Comparison of ENCODE assay signal across 10 cellular contexts in genomic region chr2:37394986-37395555, GRCh38. TPM values are rescaled to one million over a fixed set of nuclear protein-coding genes. Genes with fewer than 3 reads are reported as not detected.
DNase-seq lines count a peak whose midpoint lies in the region; TF ChIP-seq lines count a peak whose summit lies in the region.
"Had no signal": no experiment of that assay in that cellular context is flagged by ENCODE, and none has a peak within 500 bp of the region (broad histone marks: within the 10 kb centered on the region; RNA-seq: fewer than 3 reads in every experiment).

No MANE protein-coding gene starts in this region.

- H3K4me1 ChIP-seq in MM.1S (ENCODE audit: low read length) (peaks cover 69% of the 10 kb centered on the region), adrenal gland (replicated peaks in 1 of 2) (peaks cover 0 to 13% of the 10 kb centered on the region in 2 donors), muscle layer of colon (ENCODE audit: insufficient read depth, low read length) (peaks cover 8% of the 10 kb centered on the region), stomach (peaks cover 0 to 14% (median 6%) of the 10 kb centered on the region in 4 donors)

- H3K27ac ChIP-seq in MM.1S (ENCODE audit: low read length) (peak overlapping the region; percentile 42; the same call in 1 of the 2 replicates), adrenal gland (peak overlapping the region in 3 of 5 donors; percentile 24 to 64 (median 25)), muscle layer of colon (ENCODE audit: low read depth, low read length) (peak overlapping the region; percentile 14), stomach (no peak overlapping the region)

- peak overlapping the region; percentile 13 for H3K4me2 ChIP-seq in MM.1S (ENCODE audit: low read depth, low read length)

- H3K9me2 ChIP-seq in MM.1S (replicated peaks; ENCODE audit: insufficient read depth, low read length): no peaks in the 10 kb centered on the region

- H3K9me3 ChIP-seq in MM.1S (replicated peaks; ENCODE audit: insufficient read depth, low read length): no peaks in the 10 kb centered on the region
- H3K9me3 ChIP-seq in adrenal gland (replicated peaks in 1 of 3): no peaks in the 10 kb centered on the region
- H3K9me3 ChIP-seq in muscle layer of colon (ENCODE audit: low read length): no peaks in the 10 kb centered on the region
- H3K9me3 ChIP-seq in stomach: no peaks in the 10 kb centered on the region

- H3K27me3 ChIP-seq in MM.1S (replicated peaks; ENCODE audit: insufficient read depth, low read length) (no peaks in the 10 kb centered on the region), adrenal gland (no peaks in the 10 kb centered on the region), muscle layer of colon (ENCODE audit: control insufficient read depth in 1 of 2, insufficient read depth in 2 of 2, low read length in 2 of 2) (no peaks in the 10 kb centered on the region), stomach (no peaks in the 10 kb centered on the region)

- TF ChIP-seq EP300 in stomach (IDR thresholded peaks at IDR 0.05): no peak

- H3K4me1 Mint-ChIP-seq in activated CD4-positive, alpha-beta memory T cell treated with anti-CD3 and anti-CD28 coated beads, Interleukin-2, amount 10 ng/mL, durations not matched to agents 7 days and 5 days: peaks cover 1% of the 10 kb centered on the region

- no peak for TF ChIP-seq CTCF in MM.1S (IDR thresholded peaks at IDR 0.05; ENCODE audit: low read length)
- no peak for TF ChIP-seq CTCF in adrenal gland (IDR thresholded peaks at IDR 0.05)
- TF ChIP-seq CTCF in stomach (IDR thresholded peaks at IDR 0.05): no peak

- peaks cover 39% of the 10 kb centered on the region for H3F3A ChIP-seq in MM.1S (ENCODE audit: insufficient read depth, low read length)

- POLR2A ChIA-PET in activated CD4-positive, alpha-beta memory T cell treated with anti-CD3 and anti-CD28 coated beads, Interleukin-2, amount 10 ng/mL, durations not matched to agents 7 days and 5 days (lab: Charles Lee): interaction anchor here (0.6 kb wide), 1 partner anchor 188 kb away, joined by 4 read pairs; no protein-coding TSS in a partner anchor

- TF ChIP-seq POLR2A in adrenal gland (IDR thresholded peaks at IDR 0.05): no peak
- TF ChIP-seq POLR2A in stomach (IDR thresholded peaks at IDR 0.05): no peak

- H3K4me3 Mint-ChIP-seq in activated CD4-positive, alpha-beta memory T cell treated with anti-CD3 and anti-CD28 coated beads, Interleukin-2, amount 10 ng/mL, durations not matched to agents 7 days and 5 days: no peak overlapping the region
- H3K4me3 Mint-ChIP-seq: CD4-positive, alpha-beta memory T cell had no signal

- H3K27ac Mint-ChIP-seq in activated CD4-positive, alpha-beta memory T cell treated with anti-CD3 and anti-CD28 coated beads, Interleukin-2, amount 10 ng/mL, durations not matched to agents 7 days and 5 days: no peak overlapping the region

- H2AFZ ChIP-seq in MM.1S (ENCODE audit: low read length): no peak overlapping the region

- no peaks in the 10 kb centered on the region for H3K36me3 Mint-ChIP-seq in activated CD4-positive, alpha-beta memory T cell treated with anti-CD3 and anti-CD28 coated beads, Interleukin-2, amount 10 ng/mL, durations not matched to agents 7 days and 5 days (ENCODE audit: low read depth)
- H3K36me3 Mint-ChIP-seq: CD4-positive, alpha-beta memory T cell had no signal

- CTCF ChIA-PET in activated CD4-positive, alpha-beta memory T cell treated with anti-CD3 and anti-CD28 coated beads, Interleukin-2, amount 10 ng/mL, durations not matched to agents 7 days and 5 days (lab: Charles Lee): interaction anchor here (0.6 to 10.8 kb wide), 27 partner anchors 10 to 879 kb away, joined by 3 to 201 read pairs (median 5); partner anchors contain the start of gene CDC42EP3

- WGBS in adrenal gland, 4 donors: 58 to 70% (median 61%) methylated on average over 8 of the region's 8 CpGs
- 78 to 86% (median 80%) methylated on average over 8 of the region's 8 CpGs for WGBS in stomach, 5 donors

- H4K20me1 ChIP-seq in MM.1S (ENCODE audit: insufficient read depth, low read length): no peaks in the 10 kb centered on the region

- H3K4me3 ChIP-seq in MM.1S (ENCODE audit: low read length) (no peak overlapping the region), adrenal gland (no peak overlapping the region), muscle layer of colon (ENCODE audit: low read depth in 1 of 2, low read length in 2 of 2) (no peak overlapping the region), stomach (no peak overlapping the region)
- H3K4me3 ChIP-seq: GM12878 had no signal

- H3K79me2 ChIP-seq in MM.1S (ENCODE audit: low read length): peaks cover 53% of the 10 kb centered on the region

- H3K9ac ChIP-seq in MM.1S (ENCODE audit: low read length) (no peak overlapping the region), muscle layer of colon (ENCODE audit: low read length) (no peak overlapping the region)

- DNase-seq in COLO829 (ENCODE audit: low spot score): peak; percentile 67
- no peak for DNase-seq in MM.1S
- DNase-seq in adrenal gland: peak in 2 of 7 donors; percentile 40 to 57
- DNase-seq in stomach: no peak
- no peak for DNase-seq in activated CD4-positive, alpha-beta memory T cell treated with anti-CD3 and anti-CD28 coated beads, Interleukin-2, amount 10 ng/mL, durations not matched to agents 7 days and 5 days
- no peak for DNase-seq in dedifferentiated amniotic fluid mesenchymal stem cell (ENCODE audit: extremely low spot score)
- DNase-seq: SIG-M5 had no signal

- H3K9me3 Mint-ChIP-seq in activated CD4-positive, alpha-beta memory T cell treated with anti-CD3 and anti-CD28 coated beads, Interleukin-2, amount 10 ng/mL, durations not matched to agents 7 days and 5 days: no peaks in the 10 kb centered on the region
- H3K9me3 Mint-ChIP-seq: CD4-positive, alpha-beta memory T cell had no signal

- H3K36me3 ChIP-seq in MM.1S (replicated peaks; ENCODE audit: insufficient read depth, low read length) (no peaks in the 10 kb centered on the region), adrenal gland (replicated peaks in 1 of 2) (no peaks in the 10 kb centered on the region), muscle layer of colon (ENCODE audit: insufficient read depth, low read length) (no peaks in the 10 kb centered on the region), stomach (no peaks in the 10 kb centered on the region)

- peaks cover 3% of the 10 kb centered on the region for H3K27me3 Mint-ChIP-seq in activated CD4-positive, alpha-beta memory T cell treated with anti-CD3 and anti-CD28 coated beads, Interleukin-2, amount 10 ng/mL, durations not matched to agents 7 days and 5 days
- H3K27me3 Mint-ChIP-seq: CD4-positive, alpha-beta memory T cell had no signal

- intact Hi-C loops in adrenal gland (cut with DNase I): loop anchor here in 1 of 2 donors (5.0 kb wide), 2 partner anchors 437 to 482 kb away; no protein-coding TSS in a partner anchor
- intact Hi-C loops in stomach (cut with DNase I; ENCODE audit: low total_unique reads): no loop called here

RNA-seq across cellular contexts. Expression of gene QPCT, which starts 50.6 kb away (rescaled TPM):
- total RNA-seq in adrenal gland (100 to 1,000 TPM in 7 of 8 donors, 10 to 100 TPM in 1; 83.1 to 554 (median 207) TPM), stomach (10 to 100 TPM in 2 of 5 donors, 1 to 10 TPM in 2, not detected in 1; 1.3 to 26.6 (median 8.6) TPM)
- polyA plus RNA-seq in adrenal gland (100 to 1,000 TPM in 2 of 3 donors, 10 to 100 TPM in 1; 30.6 to 746 (median 180) TPM), stomach (1 to 10 TPM; 1.6 to 4.4 (median 3.7) TPM)
- not detected for total RNA-seq in activated CD4-positive, alpha-beta memory T cell treated with anti-CD3 and anti-CD28 coated beads, Interleukin-2, amount 10 ng/mL, durations not matched to agents 7 days and 5 days

Comparison
In these comparisons a context has a peak if more than half of its experiments do, and no peak if none do; other contexts are left out.
1. H3K27ac ChIP-seq: peak in MM.1S (single experiment), adrenal gland (3 of 5) and muscle layer of colon (single experiment); none in stomach (0 of 5).